1 cellular context compared by ENCODE assay signal in genomic region chr9:83959061-83959460, GRCh38.
TF ChIP-seq lines count a peak whose summit lies in the region.

No MANE protein-coding gene starts in this region.

TF ChIP-seq in HepG2, 621 proteins besides CTCF, POLR2A, EP300 and RAD21 (continued from another document):
- TF ChIP-seq ZFP62 (CRISPR knock-in tag; IDR thresholded peaks at IDR 0.05) (no peak), ZNF770 (CRISPR knock-in tag; IDR thresholded peaks at IDR 0.05) (peak; percentile 87), POLR2G (IDR thresholded peaks at IDR 0.05; ENCODE audit: low read depth, low read length) (no peak), ATF3 (CRISPR knock-in tag; IDR thresholded peaks at IDR 0.05) (no peak)
